In genomic region chr1:76944942-76945341, GRCh38 we compare ENCODE assay signal across 22 cellular contexts.
DNase-seq lines count a peak whose midpoint lies in the region; ATAC-seq and TF ChIP-seq lines count a peak whose summit lies in the region.
"Had no signal": no experiment of that assay in that cellular context is flagged by ENCODE, and none has a peak within 500 bp of the region (broad histone marks: within the 10 kb centered on the region; RNA-seq: fewer than 3 reads in every experiment).

No MANE protein-coding gene starts in this region.

- ATAC-seq in SK-N-SH treated with all-trans-retinoic acid at 6 μM for 48 hours: peak; percentile 28
- ATAC-seq in left cardiac atrium: no peak
- ATAC-seq: activated T-cell treated with anti-CD3 and anti-CD28 coated beads, Interleukin-2, amount 50 U/mL, for 4 hours; effector memory CD8-positive, alpha-beta T cell had no signal

- no peak for TF ChIP-seq RAD21 in SK-N-SH (IDR thresholded peaks at IDR 0.05; ENCODE audit: low read length)

- H3K4me3 Mint-ChIP-seq in activated T-cell treated with anti-CD3 and anti-CD28 coated beads, Interleukin-2, amount 50 U/mL, for 24 hours: no peak overlapping the region
- H3K4me3 Mint-ChIP-seq: activated B cell treated with CpG ODN at 0.5 μM for 24 hours; activated naive CD4-positive, alpha-beta T cell treated with anti-CD3 and anti-CD28 coated beads, Interleukin-2, amount 10 ng/mL, durations not matched to agents 7 days and 5 days; activated T-cell treated with anti-CD3 and anti-CD28 coated beads, Interleukin-2, amount 50 U/mL, for 4 hours; effector memory CD8-positive, alpha-beta T cell had no signal

- H3K9me3 ChIP-seq in SK-N-SH: no peaks in the 10 kb centered on the region
- no peaks in the 10 kb centered on the region for H3K9me3 ChIP-seq in PC-9 (ENCODE audit: insufficient read depth, low read depth)
- H3K9me3 ChIP-seq: ascending aorta, esophagus squamous epithelium, Peyer's patch, upper lobe of left lung had no signal

- no peaks in the 10 kb centered on the region for H3K4me1 Mint-ChIP-seq in activated T-cell treated with anti-CD3 and anti-CD28 coated beads, Interleukin-2, amount 50 U/mL, for 24 hours (ENCODE audit: low read depth)
- H3K4me1 Mint-ChIP-seq: activated B cell treated with CpG ODN at 0.5 μM for 24 hours; activated naive CD4-positive, alpha-beta T cell treated with anti-CD3 and anti-CD28 coated beads, Interleukin-2, amount 10 ng/mL, durations not matched to agents 7 days and 5 days had no signal

- no peak for TF ChIP-seq EP300 in SK-N-SH (IDR thresholded peaks at IDR 0.05; ENCODE audit: borderline replicate concordance in 1 of 2, low read depth in 1 of 2, low read length in 1 of 2)

- H3K4me2 ChIP-seq in SK-N-SH: no peak overlapping the region
- H3K4me2 ChIP-seq in PC-9: no peak overlapping the region

- no peaks in the 10 kb centered on the region for H3K27me3 Mint-ChIP-seq in activated T-cell treated with anti-CD3 and anti-CD28 coated beads, Interleukin-2, amount 50 U/mL, for 24 hours
- H3K27me3 Mint-ChIP-seq: activated B cell treated with CpG ODN at 0.5 μM for 24 hours had no signal

- POLR2A ChIA-PET in SK-N-SH (lab: Yijun Ruan, JAX) (no interaction called here), PC-9 (lab: Charles Lee; ENCODE audit: unreplicated experiment) (no interaction called here)

- H3F3A ChIP-seq in SK-N-SH (replicated peaks; ENCODE audit: insufficient read depth) (no peaks in the 10 kb centered on the region), PC-9 (ENCODE audit: insufficient read depth, low read depth) (no peaks in the 10 kb centered on the region)

- H3K27ac ChIP-seq in SK-N-SH (ENCODE audit: low read depth in 2 of 2, low read length in 1 of 2) (peak overlapping the region in 1 of 2 experiments; percentile 51; a peak in 2 of 4 replicates), PC-9 (no peak overlapping the region)
- H3K27ac ChIP-seq: ascending aorta, esophagus squamous epithelium, Peyer's patch, SK-N-MC, upper lobe of left lung had no signal

- H3K9me2 ChIP-seq in SK-N-SH: no peaks in the 10 kb centered on the region
- no peaks in the 10 kb centered on the region for H3K9me2 ChIP-seq in PC-9 (ENCODE audit: insufficient read depth)

- H4K20me1 ChIP-seq in SK-N-SH (ENCODE audit: insufficient read depth): no peaks in the 10 kb centered on the region
- H4K20me1 ChIP-seq in PC-9 (ENCODE audit: insufficient read depth): no peaks in the 10 kb centered on the region

- intact Hi-C loops in cardiac septum (cut with DNase I): no loop called here
- intact Hi-C loops in left cardiac atrium (cut with DNase I): no loop called here
- intact Hi-C loops in PC-9 (cut with micrococcal nuclease; ENCODE audit: unreplicated experiment): no loop called here

- no peak overlapping the region for H3K27ac Mint-ChIP-seq in activated T-cell treated with anti-CD3 and anti-CD28 coated beads, Interleukin-2, amount 50 U/mL, for 24 hours
- H3K27ac Mint-ChIP-seq: activated B cell treated with CpG ODN at 0.5 μM for 24 hours; activated naive CD4-positive, alpha-beta T cell treated with anti-CD3 and anti-CD28 coated beads, Interleukin-2, amount 10 ng/mL, durations not matched to agents 7 days and 5 days; effector memory CD8-positive, alpha-beta T cell had no signal

- H3K27me3 ChIP-seq in SK-N-SH (ENCODE audit: insufficient read depth) (no peaks in the 10 kb centered on the region), PC-9 (ENCODE audit: insufficient read depth, low read depth) (no peaks in the 10 kb centered on the region)
- H3K27me3 ChIP-seq: ascending aorta, esophagus squamous epithelium, Peyer's patch, upper lobe of left lung had no signal

- no peak overlapping the region; the same call in 1 of the 2 replicates for H2AFZ ChIP-seq in SK-N-SH (ENCODE audit: low read depth)
- H2AFZ ChIP-seq in PC-9: no peak overlapping the region

- no TSS peak for BruUV-seq in PC-9 (replicated peaks; lab: Mats Ljungman, UMichigan)

- H3K79me2 ChIP-seq in SK-N-SH (ENCODE audit: insufficient read depth) (no peaks in the 10 kb centered on the region), PC-9 (ENCODE audit: low read depth) (no peaks in the 10 kb centered on the region)

- CTCF ChIA-PET in SK-N-SH (lab: Yijun Ruan, JAX) (no interaction called here), PC-9 (lab: Charles Lee) (no interaction called here)

- H3K4me1 ChIP-seq in SK-N-SH (ENCODE audit: control insufficient read depth in 1 of 2, insufficient read depth in 2 of 2, low read depth in 1 of 2, low read length in 1 of 2): no peaks in the 10 kb centered on the region; a peak in 2 of 4 replicates
- peaks cover 3% of the 10 kb centered on the region; the same call in 1 of the 2 replicates for H3K4me1 ChIP-seq in PC-9 (replicated peaks; ENCODE audit: insufficient read depth)
- H3K4me1 ChIP-seq: esophagus squamous epithelium, Peyer's patch, upper lobe of left lung had no signal

- no peak overlapping the region for H3K9ac ChIP-seq in SK-N-SH

- no peaks in the 10 kb centered on the region for H3K36me3 ChIP-seq in SK-N-SH (replicated peaks in 1 of 2; ENCODE audit: control insufficient read depth in 1 of 2, insufficient read depth in 2 of 2, low read length in 1 of 2)
- no peaks in the 10 kb centered on the region for H3K36me3 ChIP-seq in PC-9 (ENCODE audit: low read depth)
- H3K36me3 ChIP-seq: ascending aorta, esophagus squamous epithelium, Peyer's patch, upper lobe of left lung had no signal

- no peaks in the 10 kb centered on the region for H3K36me3 Mint-ChIP-seq in activated T-cell treated with anti-CD3 and anti-CD28 coated beads, Interleukin-2, amount 50 U/mL, for 24 hours (ENCODE audit: low read depth)
- H3K36me3 Mint-ChIP-seq: activated naive CD4-positive, alpha-beta T cell treated with anti-CD3 and anti-CD28 coated beads, Interleukin-2, amount 10 ng/mL, durations not matched to agents 7 days and 5 days had no signal

- H3K4me3 ChIP-seq in SK-N-SH (ENCODE audit: low read depth in 2 of 2, low read length in 1 of 2) (no peak overlapping the region), PC-9 (no peak overlapping the region)
- H3K4me3 ChIP-seq: ascending aorta, esophagus squamous epithelium, Peyer's patch, SK-N-MC, upper lobe of left lung had no signal

- 77% methylated on average over 2 of the region's 2 CpGs for WGBS in SK-N-SH (ENCODE audit: low lambda C conversion rate)

- DNase-seq in SK-N-SH: no peak
- peak; percentile 18 for DNase-seq in SW480 (ENCODE audit: low spot score)
- peak; percentile 9 for DNase-seq in kidney tubule cell (ENCODE audit: low spot score)
- DNase-seq in activated T-cell treated with anti-CD3 and anti-CD28 coated beads, Interleukin-2, amount 50 U/mL, for 24 hours: no peak
- DNase-seq in cardiac septum (ENCODE audit: low spot score): no peak
- DNase-seq in left cardiac atrium: no peak
- DNase-seq in PC-9: no peak
- DNase-seq: activated B cell treated with CpG ODN at 0.5 μM for 24 hours; activated naive CD4-positive, alpha-beta T cell treated with anti-CD3 and anti-CD28 coated beads, Interleukin-2, amount 10 ng/mL, durations not matched to agents 7 days and 5 days; activated T-cell treated with anti-CD3 and anti-CD28 coated beads, Interleukin-2, amount 50 U/mL, for 4 hours; Calu3; effector memory CD8-positive, alpha-beta T cell; esophagus squamous epithelium; NCI-H1694; NCI-H446; Peyer's patch; retina; stimulated activated CD8-positive, alpha-beta memory T cell treated with anti-CD3 and anti-CD28 coated beads, Interleukin-4, amount 100 ng/mL, for 48 hours; upper lobe of left lung had no signal

- TF ChIP-seq CTCF in SK-N-SH (IDR thresholded peaks at IDR 0.05) (no peak), PC-9 (conservative IDR thresholded peaks at IDR 0.05) (no peak)

- no peaks in the 10 kb centered on the region for H3K9me3 Mint-ChIP-seq in activated T-cell treated with anti-CD3 and anti-CD28 coated beads, Interleukin-2, amount 50 U/mL, for 24 hours
- H3K9me3 Mint-ChIP-seq: activated B cell treated with CpG ODN at 0.5 μM for 24 hours; activated naive CD4-positive, alpha-beta T cell treated with anti-CD3 and anti-CD28 coated beads, Interleukin-2, amount 10 ng/mL, durations not matched to agents 7 days and 5 days; activated T-cell treated with anti-CD3 and anti-CD28 coated beads, Interleukin-2, amount 50 U/mL, for 4 hours; effector memory CD8-positive, alpha-beta T cell had no signal

TF ChIP-seq in SK-N-SH treated with all-trans-retinoic acid at 6 μM for 48 hours, 23 proteins besides CTCF, POLR2A, EP300 and RAD21 (continues in another document):
- no peak for TF ChIP-seq CSRNP3 (CRISPR knock-in tag; IDR thresholded peaks at IDR 0.05)
- no peak for TF ChIP-seq ESRRG (CRISPR knock-in tag; IDR thresholded peaks at IDR 0.05)
- no peak for TF ChIP-seq ARNTL (CRISPR knock-in tag; IDR thresholded peaks at IDR 0.05; ENCODE audit: borderline replicate concordance, low read depth)

TF ChIP-seq in SK-N-SH, 30 proteins besides CTCF, POLR2A, EP300 and RAD21 (continues in another document):
- TF ChIP-seq JUND (IDR thresholded peaks at IDR 0.05) (no peak), TAF1 (IDR thresholded peaks at IDR 0.05; ENCODE audit: borderline replicate concordance, low read depth, low read length) (no peak), RCOR1 (IDR thresholded peaks at IDR 0.05; ENCODE audit: low read length) (no peak)
- TF ChIP-seq, protein P1, sequence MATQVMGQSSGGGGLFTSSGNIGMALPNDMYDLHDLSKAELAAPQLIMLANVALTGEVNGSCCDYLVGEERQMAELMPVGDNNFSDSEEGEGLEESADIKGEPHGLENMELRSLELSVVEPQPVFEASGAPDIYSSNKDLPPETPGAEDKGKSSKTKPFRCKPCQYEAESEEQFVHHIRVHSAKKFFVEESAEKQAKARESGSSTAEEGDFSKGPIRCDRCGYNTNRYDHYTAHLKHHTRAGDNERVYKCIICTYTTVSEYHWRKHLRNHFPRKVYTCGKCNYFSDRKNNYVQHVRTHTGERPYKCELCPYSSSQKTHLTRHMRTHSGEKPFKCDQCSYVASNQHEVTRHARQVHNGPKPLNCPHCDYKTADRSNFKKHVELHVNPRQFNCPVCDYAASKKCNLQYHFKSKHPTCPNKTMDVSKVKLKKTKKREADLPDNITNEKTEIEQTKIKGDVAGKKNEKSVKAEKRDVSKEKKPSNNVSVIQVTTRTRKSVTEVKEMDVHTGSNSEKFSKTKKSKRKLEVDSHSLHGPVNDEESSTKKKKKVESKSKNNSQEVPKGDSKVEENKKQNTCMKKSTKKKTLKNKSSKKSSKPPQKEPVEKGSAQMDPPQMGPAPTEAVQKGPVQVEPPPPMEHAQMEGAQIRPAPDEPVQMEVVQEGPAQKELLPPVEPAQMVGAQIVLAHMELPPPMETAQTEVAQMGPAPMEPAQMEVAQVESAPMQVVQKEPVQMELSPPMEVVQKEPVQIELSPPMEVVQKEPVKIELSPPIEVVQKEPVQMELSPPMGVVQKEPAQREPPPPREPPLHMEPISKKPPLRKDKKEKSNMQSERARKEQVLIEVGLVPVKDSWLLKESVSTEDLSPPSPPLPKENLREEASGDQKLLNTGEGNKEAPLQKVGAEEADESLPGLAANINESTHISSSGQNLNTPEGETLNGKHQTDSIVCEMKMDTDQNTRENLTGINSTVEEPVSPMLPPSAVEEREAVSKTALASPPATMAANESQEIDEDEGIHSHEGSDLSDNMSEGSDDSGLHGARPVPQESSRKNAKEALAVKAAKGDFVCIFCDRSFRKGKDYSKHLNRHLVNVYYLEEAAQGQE (IDR thresholded peaks at IDR 0.05; ENCODE audit: low read depth, low read length): no peak

Comparison
In these comparisons a context has a peak if more than half of its experiments do, and no peak if none do; other contexts are left out.
1. DNase-seq: peak in SW480 (single experiment) and kidney tubule cell (single experiment); none in SK-N-SH (single experiment), activated T-cell treated with anti-CD3 and anti-CD28 coated beads, Interleukin-2, amount 50 U/mL, for 24 hours (single experiment), cardiac septum (single experiment), left cardiac atrium (single experiment) and PC-9 (0 of 2).